ENCODE assay signal across 8 cellular contexts in the genomic region with DNA sequence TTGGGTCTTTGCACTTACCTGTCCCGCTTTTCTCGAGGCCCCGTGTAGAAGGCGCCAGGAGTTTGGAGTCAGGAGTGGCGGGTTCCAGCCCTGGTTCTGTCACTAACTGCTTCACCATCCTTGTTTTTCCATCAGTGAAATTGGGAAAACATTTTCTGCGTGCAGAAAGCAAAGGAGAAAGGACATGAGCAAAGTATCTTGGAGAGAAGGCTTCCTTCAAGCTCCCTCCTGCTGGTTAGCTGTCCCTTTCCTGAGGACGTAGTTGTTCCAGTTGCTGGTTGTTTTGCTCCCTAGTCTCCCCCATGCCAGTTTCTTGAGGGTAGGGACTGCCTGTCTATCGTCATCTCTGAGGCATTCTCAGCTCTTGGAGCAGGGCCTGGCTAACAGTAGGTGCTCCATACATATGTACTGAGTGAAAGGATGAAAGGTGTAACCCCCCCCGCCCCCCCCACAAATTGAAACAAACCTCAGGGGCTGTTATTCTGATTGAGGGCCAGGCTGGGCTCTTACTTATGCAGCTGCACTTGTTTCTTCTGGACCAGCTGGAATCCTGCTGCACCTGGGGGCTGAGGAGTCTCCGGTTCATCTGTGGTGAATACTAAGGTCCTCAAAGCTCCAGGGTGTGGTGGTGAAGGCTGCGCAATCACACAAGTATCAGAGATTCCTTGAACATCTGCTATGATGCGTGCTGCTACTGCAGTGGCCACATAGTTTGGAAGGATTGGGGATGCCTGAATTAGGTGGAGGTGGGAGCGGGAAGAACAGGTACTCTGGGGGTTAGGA. TPM values are rescaled to one million over a fixed set of nuclear protein-coding genes. Genes with fewer than 3 reads are reported as not detected.
A peak's percentile ranks its signal among the peaks of the same experiment; 100 is the strongest.
DNase-seq lines count a peak whose midpoint lies in the region; ATAC-seq and TF ChIP-seq lines count a peak whose summit lies in the region.

No MANE protein-coding gene starts in this region.

- TF ChIP-seq CTCF in fibroblast of pulmonary artery (IDR thresholded peaks at IDR 0.05; ENCODE audit: low read length, missing control alignments), result no peak

- H3K27ac Mint-ChIP-seq in activated CD8-positive, alpha-beta memory T cell treated with anti-CD3 and anti-CD28 coated beads, Interleukin-2, amount 10 ng/mL, durations not matched to agents 7 days and 5 days, result peak overlapping the region; percentile 94

- H3K36me3 Mint-ChIP-seq in activated CD8-positive, alpha-beta memory T cell treated with anti-CD3 and anti-CD28 coated beads, Interleukin-2, amount 10 ng/mL, durations not matched to agents 7 days and 5 days, result peaks cover 10% of the 10 kb centered on the region

- ATAC-seq in activated CD8-positive, alpha-beta memory T cell treated with anti-CD3 and anti-CD28 coated beads, Interleukin-2, amount 10 ng/mL, durations not matched to agents 7 days and 5 days, result no peak
- no peak for ATAC-seq in GM19463 (IDR thresholded peaks at IDR 0.05; ENCODE audit: unreplicated experiment)

- no peaks in the 10 kb centered on the region for H3K9me3 Mint-ChIP-seq in activated CD8-positive, alpha-beta memory T cell treated with anti-CD3 and anti-CD28 coated beads, Interleukin-2, amount 10 ng/mL, durations not matched to agents 7 days and 5 days (ENCODE audit: low read depth)

- H3K9me3 ChIP-seq in SJCRH30 (replicated peaks), result no peaks in the 10 kb centered on the region
- no peaks in the 10 kb centered on the region for H3K9me3 ChIP-seq in skeletal muscle tissue (ENCODE audit: control insufficient read depth in 3 of 3, low read length in 3 of 3)

- intact Hi-C loops in posterior cingulate gyrus (cut with DNase I), result no loop called here

- H3K27ac ChIP-seq in SJCRH30, result no peak overlapping the region
- peak overlapping the region; percentile 80 for H3K27ac ChIP-seq in skeletal muscle tissue (ENCODE audit: low read depth, low read length)

- H3K9ac ChIP-seq in skeletal muscle tissue (ENCODE audit: low read depth in 1 of 3, low read length in 3 of 3), result peak overlapping the region; percentile 84 to 87 (median 84)

- no peak for DNase-seq in activated CD8-positive, alpha-beta memory T cell treated with anti-CD3 and anti-CD28 coated beads, Interleukin-2, amount 10 ng/mL, durations not matched to agents 7 days and 5 days
- no peak for DNase-seq in activated CD8-positive, alpha-beta memory T cell treated with anti-CD3 and anti-CD28 coated beads, Interleukin-2, amount 50 U/mL, for 48 hours
- peak in 1 of 2 experiments; percentile 14 for DNase-seq in SJCRH30
- DNase-seq in fibroblast of pulmonary artery (ENCODE audit: low read depth), result no peak
- no peak for DNase-seq in posterior cingulate gyrus
- DNase-seq in germinal center (ENCODE audit: low spot score), result no peak

- H3K27me3 ChIP-seq in SJCRH30 (no peaks in the 10 kb centered on the region), skeletal muscle tissue (ENCODE audit: control insufficient read depth in 3 of 3, insufficient read depth in 3 of 3, low read length in 3 of 3) (no peaks in the 10 kb centered on the region)

- H3K4me1 Mint-ChIP-seq in activated CD8-positive, alpha-beta memory T cell treated with anti-CD3 and anti-CD28 coated beads, Interleukin-2, amount 10 ng/mL, durations not matched to agents 7 days and 5 days, result peaks cover 68% of the 10 kb centered on the region

- H3K4me3 ChIP-seq in SJCRH30 (peak overlapping the region; percentile 64), fibroblast of pulmonary artery (replicated peaks; ENCODE audit: low read depth, low read length) (peak overlapping the region; percentile 66), skeletal muscle tissue (ENCODE audit: low read length in 3 of 3) (peak overlapping the region; percentile 84 to 90 (median 87))

- no peaks in the 10 kb centered on the region for H3K27me3 Mint-ChIP-seq in activated CD8-positive, alpha-beta memory T cell treated with anti-CD3 and anti-CD28 coated beads, Interleukin-2, amount 10 ng/mL, durations not matched to agents 7 days and 5 days

- H3K4me3 Mint-ChIP-seq in activated CD8-positive, alpha-beta memory T cell treated with anti-CD3 and anti-CD28 coated beads, Interleukin-2, amount 10 ng/mL, durations not matched to agents 7 days and 5 days, result peak overlapping the region; percentile 99

- H3K4me1 ChIP-seq in SJCRH30 (peaks cover 27% of the 10 kb centered on the region), skeletal muscle tissue (ENCODE audit: control insufficient read depth in 3 of 3, insufficient read depth in 3 of 3, low read length in 3 of 3) (peaks cover 33 to 54% (median 51%) of the 10 kb centered on the region in 3 donors)

- no peaks in the 10 kb centered on the region for H3K36me3 ChIP-seq in SJCRH30
- no peaks in the 10 kb centered on the region for H3K36me3 ChIP-seq in skeletal muscle tissue (ENCODE audit: control insufficient read depth in 3 of 3, insufficient read depth in 3 of 3, low read length in 3 of 3)

- CTCF ChIA-PET in activated CD8-positive, alpha-beta memory T cell treated with anti-CD3 and anti-CD28 coated beads, Interleukin-2, amount 10 ng/mL, durations not matched to agents 7 days and 5 days (lab: Charles Lee), result interaction anchor here (0.8 to 6.0 kb wide), 19 partner anchors 8 to 330 kb away, joined by 3 to 73 read pairs (median 9); a partner anchor contains a TSS

RNA-seq across cellular contexts. Expression of a gene that starts 1.0 kb away (rescaled TPM):
- total RNA-seq in activated CD8-positive, alpha-beta memory T cell treated with anti-CD3 and anti-CD28 coated beads, Interleukin-2, amount 10 ng/mL, durations not matched to agents 7 days and 5 days, result 10 to 100 TPM; 22.1 to 37.5 TPM
- total RNA-seq in SJCRH30 (2014; rRNA removed; shearing (Covaris generic)), result 11.7 and 13.3 TPM in 2 replicates
- total RNA-seq in skeletal muscle tissue, result 8.4 TPM

RNA-seq across cellular contexts. Expression of a gene that starts 20.8 kb away (rescaled TPM):
- 10 to 100 TPM; 41.9 to 46.1 TPM for total RNA-seq in activated CD8-positive, alpha-beta memory T cell treated with anti-CD3 and anti-CD28 coated beads, Interleukin-2, amount 10 ng/mL, durations not matched to agents 7 days and 5 days
- 41.5 and 47.8 TPM in 2 replicates for total RNA-seq in SJCRH30 (2014; rRNA removed; shearing (Covaris generic))
- 45.9 TPM for total RNA-seq in skeletal muscle tissue
